ENCODE assay signal across 9 cellular contexts in genomic region chr13:32581177-32581786, GRCh38. TPM values are rescaled to one million over a fixed set of nuclear protein-coding genes. Genes with fewer than 3 reads are reported as not detected.
DNase-seq lines count a peak whose midpoint lies in the region; TF ChIP-seq lines count a peak whose summit lies in the region.
"Had no signal": no experiment of that assay in that cellular context is flagged by ENCODE, and none has a peak within 500 bp of the region (broad histone marks: within the 10 kb centered on the region; RNA-seq: fewer than 3 reads in every experiment).

No MANE protein-coding gene starts in this region.

- DNase-seq in AG09319 (ENCODE audit: extremely low read depth, low read depth) = no peak
- no peak for DNase-seq in H9
- DNase-seq in SW480 (ENCODE audit: low spot score) = peak; percentile 16
- DNase-seq in hepatocyte (ENCODE audit: low spot score) = peak; percentile 47
- DNase-seq in cerebellar nuclear complex (lab: John Stamatoyannopoulos, UW) = no peak
- no peak for DNase-seq in activated CD8-positive, alpha-beta memory T cell treated with anti-CD3 and anti-CD28 coated beads, Interleukin-2, amount 50 U/mL, for 48 hours
- DNase-seq in activated gamma-delta T cell treated with Interleukin-2 at 50 U/mL for 16 hours = no peak
- no peak for DNase-seq in NCI-H1105 treated with DMSO at 0.1 percent for 48 hours (lab: John Stamatoyannopoulos, UW)

- H3K23me2 ChIP-seq in H9 (ENCODE audit: insufficient read length, low read depth, low read length, poor library complexity, severe bottlenecking) = peaks cover 5% of the 10 kb centered on the region

- no peak overlapping the region for H3K14ac ChIP-seq in H9 (ENCODE audit: insufficient read depth, low read length)

- H2BK120ac ChIP-seq in H9 (ENCODE audit: low read depth, low read length, poor library complexity, severe bottlenecking) = no peak overlapping the region

- H3K4ac ChIP-seq in H9 (ENCODE audit: low read depth, low read length) = no peak overlapping the region

- H4K8ac ChIP-seq in H9 (replicated peaks; ENCODE audit: insufficient read length, low read depth, low read length) = no peak overlapping the region

- H3K9me3 ChIP-seq in H9 (ENCODE audit: control insufficient read depth, low read depth, low read length) = no peaks in the 10 kb centered on the region
- H3K9me3 ChIP-seq in hepatocyte (ENCODE audit: low read depth) = no peaks in the 10 kb centered on the region

- H3K27me3 Mint-ChIP-seq in H9 (ENCODE audit: low read depth) = peaks cover 11% of the 10 kb centered on the region
- H3K27me3 Mint-ChIP-seq: central memory CD8-positive, alpha-beta T cell had no signal

- H3K36me3 Mint-ChIP-seq in H9 (ENCODE audit: insufficient read depth in 1 of 3, low read depth in 3 of 3) = peaks cover 5 to 10% (median 8%) of the 10 kb centered on the region in 3 experiments; a peak in 6 of 7 replicates

- H3K4me3 Mint-ChIP-seq in H9 = no peak overlapping the region
- H3K4me3 Mint-ChIP-seq: central memory CD8-positive, alpha-beta T cell had no signal

- no peak overlapping the region for H4K5ac ChIP-seq in H9 (ENCODE audit: insufficient read length, low read depth, low read length)

- H3T11ph ChIP-seq in H9 (ENCODE audit: low read length) = no peak overlapping the region

- H2AK5ac ChIP-seq in H9 (ENCODE audit: insufficient read length, low read length) = no peak overlapping the region

- H3K36me3 ChIP-seq in hepatocyte (replicated peaks; ENCODE audit: insufficient read depth, low read depth) = no peaks in the 10 kb centered on the region

- no peak overlapping the region for H2BK20ac ChIP-seq in H9 (ENCODE audit: low read depth, low read length, poor library complexity, severe bottlenecking)

- H2AFZ ChIP-seq in H9 (ENCODE audit: low read length) (no peak overlapping the region), hepatocyte (no peak overlapping the region)

- no peak overlapping the region for H3K4me3 ChIP-seq in hepatocyte

- H3K79me2 ChIP-seq in H9 (ENCODE audit: insufficient read depth, low read length) (no peaks in the 10 kb centered on the region), hepatocyte (no peaks in the 10 kb centered on the region)

- no peak overlapping the region for H2BK5ac ChIP-seq in H9 (ENCODE audit: insufficient read length, low read length)

- no peak overlapping the region for H2BK15ac ChIP-seq in H9 (ENCODE audit: low read depth, low read length)

- H3K27ac ChIP-seq in H9 (ENCODE audit: insufficient read length, low read depth, low read length) (no peak overlapping the region), hepatocyte (no peak overlapping the region)

- H3K18ac ChIP-seq in H9 (ENCODE audit: insufficient read length, low read depth, low read length) = no peak overlapping the region

- H3K4me1 Mint-ChIP-seq in H9 = peaks cover 10% of the 10 kb centered on the region in 2 experiments
- H3K4me1 Mint-ChIP-seq: central memory CD8-positive, alpha-beta T cell had no signal

- H3K56ac ChIP-seq in H9 (ENCODE audit: insufficient read length, low read depth, low read length) = no peak overlapping the region

- H3K9me3 Mint-ChIP-seq in H9 = peaks cover 21 to 24% of the 10 kb centered on the region in 2 experiments
- H3K9me3 Mint-ChIP-seq: central memory CD8-positive, alpha-beta T cell had no signal

- no peak overlapping the region for H3K23ac ChIP-seq in H9 (ENCODE audit: insufficient read length, low read depth, low read length)

- H3K79me1 ChIP-seq in H9 (ENCODE audit: insufficient read depth, low read depth, low read length, poor library complexity, severe bottlenecking) = no peaks in the 10 kb centered on the region

- H3K4me2 ChIP-seq in H9 (ENCODE audit: insufficient read depth, insufficient read length, low read length) = no peak overlapping the region
- no peak overlapping the region for H3K4me2 ChIP-seq in hepatocyte

- no peaks in the 10 kb centered on the region for H3K9me2 ChIP-seq in hepatocyte (replicated peaks; ENCODE audit: insufficient read depth)

- H4K20me1 ChIP-seq in H9 (ENCODE audit: control insufficient read depth, insufficient read depth, insufficient read length) (no peaks in the 10 kb centered on the region), hepatocyte (ENCODE audit: insufficient read depth, poor library complexity, severe bottlenecking) (no peaks in the 10 kb centered on the region)

- H3K27me3 ChIP-seq in H9 (ENCODE audit: insufficient read depth, low read length) (no peaks in the 10 kb centered on the region), hepatocyte (no peaks in the 10 kb centered on the region)

- no peak overlapping the region for H4K91ac ChIP-seq in H9 (ENCODE audit: insufficient read length, low read depth, low read length)

- H3K4me1 ChIP-seq in H9 (ENCODE audit: insufficient read depth, low read length) (no peaks in the 10 kb centered on the region), hepatocyte (ENCODE audit: insufficient read depth) (no peaks in the 10 kb centered on the region)

- H3K27ac Mint-ChIP-seq in H9 = no peak overlapping the region

- no peak overlapping the region for H3K9ac ChIP-seq in H9 (ENCODE audit: extremely low read depth, insufficient read length, low read length)

- TF ChIP-seq CTCF in AG09319 (IDR thresholded peaks at IDR 0.05; ENCODE audit: low read depth, low read length) = peak; percentile 58
- TF ChIP-seq CTCF in H9 (conservative IDR thresholded peaks at IDR 0.05) = peak; percentile 65
- TF ChIP-seq CTCF in hepatocyte (IDR thresholded peaks at IDR 0.05; ENCODE audit: poor library complexity) = peak; percentile 74

- WGBS in H9 (ENCODE audit: extremely low coverage, insufficient read length, low lambda C conversion rate) = no CpG with 5 or more reads among the region's 3 CpGs
- WGBS in hepatocyte (ENCODE audit: low lambda C conversion rate, missing lambda C conversion rate) = 65% methylated on average over 3 of the region's 3 CpGs

- no peak overlapping the region for H2BK12ac ChIP-seq in H9 (ENCODE audit: insufficient read length, low read depth, low read length)

RNA-seq across cellular contexts. Expression of gene PDS5B, which starts 5.0 kb away (rescaled TPM):
- total RNA-seq in H9 (2021) (50.0 and 50.9 TPM in 2 replicates), hepatocyte (34.0 and 36.2 TPM in 2 replicates)
- 12.8 and 16.6 TPM in 2 replicates for polyA plus RNA-seq in hepatocyte

RNA-seq across cellular contexts. Expression of gene N4BP2L2, which starts 42.7 kb away (rescaled TPM):
- total RNA-seq in H9 (2021) (58.0 and 61.4 TPM in 2 replicates), hepatocyte (106 and 138 TPM in 2 replicates)
- 102 and 131 TPM in 2 replicates for polyA plus RNA-seq in hepatocyte

Comparison
In these comparisons a context has a peak if more than half of its experiments do, and no peak if none do; other contexts are left out.
1. DNase-seq: peak in SW480 (single experiment) and hepatocyte (single experiment); none in AG09319 (single experiment), H9 (single experiment), cerebellar nuclear complex (0 of 2), activated CD8-positive, alpha-beta memory T cell treated with anti-CD3 and anti-CD28 coated beads, Interleukin-2, amount 50 U/mL, for 48 hours (single experiment), activated gamma-delta T cell treated with Interleukin-2 at 50 U/mL for 16 hours (single experiment) and NCI-H1105 treated with DMSO at 0.1 percent for 48 hours (single experiment).
2. Peak in every context shown above with its lines, with median percentiles within 50 percentile points of each other: CTCF ChIP-seq.